Comparison of ENCODE assay signal across 8 cellular contexts in the genomic region with DNA sequence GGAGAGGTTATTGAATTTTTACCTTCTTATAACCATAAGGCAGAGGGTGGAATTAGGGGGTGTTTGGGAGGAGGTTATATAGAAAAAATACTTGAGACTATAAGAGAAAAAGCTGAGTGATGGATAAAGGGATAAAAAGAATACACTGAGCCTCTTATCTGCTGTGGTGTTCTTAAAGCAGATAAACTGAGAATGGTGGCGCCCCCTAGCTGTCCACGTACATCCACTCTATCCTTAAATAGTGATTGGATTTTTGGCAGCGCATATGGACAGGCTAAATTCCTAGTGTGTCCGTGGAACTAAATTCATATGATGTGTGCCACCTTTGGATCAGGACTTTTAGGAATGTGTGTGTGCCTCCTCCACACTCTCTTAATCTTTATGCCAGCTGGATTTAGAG.
A peak's percentile ranks its signal among the peaks of the same experiment; 100 is the strongest.
DNase-seq lines count a peak whose midpoint lies in the region; ATAC-seq and TF ChIP-seq lines count a peak whose summit lies in the region.

No MANE protein-coding gene starts in this region.

- CTCF ChIA-PET in A673 (lab: Charles Lee) = no interaction called here

- no peaks in the 10 kb centered on the region for H3K9me2 ChIP-seq in SU-DHL-6 (replicated peaks; ENCODE audit: insufficient read depth, low read length)

- no peaks in the 10 kb centered on the region for H3K36me3 ChIP-seq in A673 (ENCODE audit: insufficient read depth, low read length, poor library complexity, severe bottlenecking)
- H3K36me3 ChIP-seq in SU-DHL-6 (ENCODE audit: low read length) = no peaks in the 10 kb centered on the region
- no peaks in the 10 kb centered on the region for H3K36me3 ChIP-seq in parathyroid adenoma (ENCODE audit: control insufficient read depth, insufficient read depth, low read length)

- POLR2A ChIA-PET in A673 (lab: Charles Lee; ENCODE audit: low non-redundant PET) = no interaction called here

- no peak overlapping the region for H3K27ac Mint-ChIP-seq in chondrocyte (ENCODE audit: unreplicated experiment)

- H3K9ac ChIP-seq in SU-DHL-6 (ENCODE audit: low read length) = no peak overlapping the region
- no peak overlapping the region for H3K9ac ChIP-seq in parathyroid adenoma

- peaks cover 22% of the 10 kb centered on the region for H3K27me3 Mint-ChIP-seq in chondrocyte (ENCODE audit: low read depth)

- no peaks in the 10 kb centered on the region for H3K4me1 Mint-ChIP-seq in chondrocyte (ENCODE audit: low read depth)

- peak; percentile 61 for DNase-seq in A673 (ENCODE audit: low spot score)
- DNase-seq in chondrocyte (ENCODE audit: low spot score) = no peak
- no peak for DNase-seq in NCI-H2227 (lab: John Stamatoyannopoulos, UW; ENCODE audit: unreplicated experiment)
- no peak for DNase-seq in NCI-H2227 treated with DMSO at 0.1 percent for 48 hours (lab: John Stamatoyannopoulos, UW)

- no peaks in the 10 kb centered on the region for H3K9me3 ChIP-seq in A673 (ENCODE audit: low read depth, low read length, poor library complexity, severe bottlenecking)
- H3K9me3 ChIP-seq in SU-DHL-6 (ENCODE audit: insufficient read depth, low read length) = no peaks in the 10 kb centered on the region
- H3K9me3 ChIP-seq in parathyroid adenoma (ENCODE audit: control insufficient read depth, low read length) = no peaks in the 10 kb centered on the region

- intact Hi-C loops in A673 (cut with micrococcal nuclease; ENCODE audit: unreplicated experiment) = no loop called here

- no peaks in the 10 kb centered on the region for H3F3A ChIP-seq in SU-DHL-6 (ENCODE audit: insufficient read depth)

- no peak overlapping the region for H3K27ac ChIP-seq in A673 (ENCODE audit: low read depth, low read length, poor library complexity, severe bottlenecking)
- H3K27ac ChIP-seq in SU-DHL-6 (ENCODE audit: low read depth, low read length) = no peak overlapping the region
- no peak overlapping the region for H3K27ac ChIP-seq in parathyroid adenoma

- H3K79me2 ChIP-seq in SU-DHL-6 (ENCODE audit: insufficient read depth, low read length) (no peaks in the 10 kb centered on the region), parathyroid adenoma (no peaks in the 10 kb centered on the region)

- H3K4me2 ChIP-seq in SU-DHL-6 (ENCODE audit: low read depth, low read length, poor library complexity, severe bottlenecking) (no peak overlapping the region), parathyroid adenoma (ENCODE audit: low read length) (no peak overlapping the region)

- no peaks in the 10 kb centered on the region for H3K9me3 Mint-ChIP-seq in chondrocyte (ENCODE audit: low read depth)

- TF ChIP-seq CTCF in A673 (conservative IDR thresholded peaks at IDR 0.05; ENCODE audit: low read depth, low read length) (peak; percentile 73), SU-DHL-6 (IDR thresholded peaks at IDR 0.05; ENCODE audit: insufficient read depth, low read length, poor library complexity, severe bottlenecking) (peak; percentile 56), chondrocyte (IDR thresholded peaks at IDR 0.05) (peak; percentile 66), parathyroid adenoma (IDR thresholded peaks at IDR 0.05) (peak; percentile 19)

- H3K4me1 ChIP-seq in A673 (ENCODE audit: insufficient read depth, low read length, poor library complexity, severe bottlenecking) (no peaks in the 10 kb centered on the region), parathyroid adenoma (no peaks in the 10 kb centered on the region)

- H3K4me3 ChIP-seq in A673 (ENCODE audit: low read depth, low read length, poor library complexity, severe bottlenecking) (no peak overlapping the region), SU-DHL-6 (ENCODE audit: insufficient read depth, low read length, poor library complexity, severe bottlenecking) (no peak overlapping the region), parathyroid adenoma (ENCODE audit: low read depth, low read length) (no peak overlapping the region)

- no peak overlapping the region for H2AFZ ChIP-seq in SU-DHL-6 (ENCODE audit: low read depth, low read length, severe bottlenecking)
- H2AFZ ChIP-seq in parathyroid adenoma = no peak overlapping the region

- no TSS peak for BruUV-seq in A673 (replicated peaks; lab: Mats Ljungman, UMichigan)

- no peaks in the 10 kb centered on the region for H3K27me3 ChIP-seq in A673 (replicated peaks; ENCODE audit: insufficient read depth, low read depth, low read length, poor library complexity)
- no peaks in the 10 kb centered on the region for H3K27me3 ChIP-seq in SU-DHL-6 (ENCODE audit: low read length)
- H3K27me3 ChIP-seq in parathyroid adenoma (ENCODE audit: control insufficient read depth, insufficient read depth, low read length) = no peaks in the 10 kb centered on the region

- H4K20me1 ChIP-seq in SU-DHL-6 (ENCODE audit: low read depth, low read length) = no peaks in the 10 kb centered on the region

- no peaks in the 10 kb centered on the region for H3K36me3 Mint-ChIP-seq in chondrocyte (ENCODE audit: low read depth)

- no peak overlapping the region for H3K4me3 Mint-ChIP-seq in chondrocyte (ENCODE audit: unreplicated experiment)

- ATAC-seq in GM21423 (IDR thresholded peaks at IDR 0.05; ENCODE audit: unreplicated experiment) (peak; percentile 59), GM18868 (IDR thresholded peaks at IDR 0.05; ENCODE audit: unreplicated experiment) (no peak)

Comparison
In these comparisons a context has a peak if more than half of its experiments do, and no peak if none do; other contexts are left out.
1. CTCF ChIP-seq: peak in every context shown above with its lines; median percentile 73 in A673; 66 in chondrocyte; 56 in SU-DHL-6; 19 in parathyroid adenoma.